Comparison of ENCODE assay signal across 1 cellular context in the genomic region with DNA sequence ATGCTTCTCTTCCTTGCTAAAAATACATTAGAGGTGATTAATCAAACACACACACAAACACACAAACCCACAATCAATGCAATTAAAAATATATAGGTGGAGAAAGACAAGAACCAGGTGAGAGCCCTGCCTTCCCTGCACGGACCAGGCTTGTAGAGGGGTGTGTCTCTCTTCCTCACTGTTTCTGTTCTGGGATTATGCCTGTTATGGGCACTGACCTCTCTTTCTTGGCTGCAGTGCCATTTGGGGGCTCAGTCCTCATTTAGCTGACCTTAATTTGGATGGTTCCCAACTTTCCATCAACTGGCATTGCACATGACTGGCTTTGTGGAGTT.
TF ChIP-seq lines count a peak whose summit lies in the region.

No MANE protein-coding gene starts in this region.

TF ChIP-seq in HepG2, 621 proteins besides CTCF, POLR2A, EP300 and RAD21 (continued from another document):
- TF ChIP-seq, protein P1, sequence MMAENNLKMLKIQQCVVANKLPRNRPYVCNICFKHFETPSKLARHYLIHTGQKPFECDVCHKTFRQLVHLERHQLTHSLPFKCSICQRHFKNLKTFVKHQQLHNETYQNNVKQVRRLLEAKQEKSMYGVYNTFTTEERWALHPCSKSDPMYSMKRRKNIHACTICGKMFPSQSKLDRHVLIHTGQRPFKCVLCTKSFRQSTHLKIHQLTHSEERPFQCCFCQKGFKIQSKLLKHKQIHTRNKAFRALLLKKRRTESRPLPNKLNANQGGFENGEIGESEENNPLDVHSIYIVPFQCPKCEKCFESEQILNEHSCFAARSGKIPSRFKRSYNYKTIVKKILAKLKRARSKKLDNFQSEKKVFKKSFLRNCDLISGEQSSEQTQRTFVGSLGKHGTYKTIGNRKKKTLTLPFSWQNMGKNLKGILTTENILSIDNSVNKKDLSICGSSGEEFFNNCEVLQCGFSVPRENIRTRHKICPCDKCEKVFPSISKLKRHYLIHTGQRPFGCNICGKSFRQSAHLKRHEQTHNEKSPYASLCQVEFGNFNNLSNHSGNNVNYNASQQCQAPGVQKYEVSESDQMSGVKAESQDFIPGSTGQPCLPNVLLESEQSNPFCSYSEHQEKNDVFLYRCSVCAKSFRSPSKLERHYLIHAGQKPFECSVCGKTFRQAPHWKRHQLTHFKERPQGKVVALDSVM (CRISPR knock-in tag; IDR thresholded peaks at IDR 0.05) = no peak
- TF ChIP-seq ZNF761 (CRISPR knock-in tag; conservative IDR thresholded peaks at IDR 0.05) = no peak
